ENCODE assay signal across 7 cellular contexts in genomic region chr1:184387871-184388670, GRCh38. TPM values are rescaled to one million over a fixed set of nuclear protein-coding genes. Genes with fewer than 3 reads are reported as not detected.
DNase-seq lines count a peak whose midpoint lies in the region; ATAC-seq and TF ChIP-seq lines count a peak whose summit lies in the region.

No MANE protein-coding gene starts in this region.

- peak; percentile 62 for ATAC-seq in activated T-helper 17 cell treated with anti-CD3 and anti-CD28 coated beads, Interleukin-2, amount 50 U/mL, for 72 hours (replicated peaks)
- no peak for ATAC-seq in GM18519 (IDR thresholded peaks at IDR 0.05; ENCODE audit: low FRiP score, unreplicated experiment)

- peak overlapping the region; percentile 88 for H3K9ac ChIP-seq in ES-I3 (ENCODE audit: low read depth, low read length)

- TF ChIP-seq CTCF in neural crest cell (conservative IDR thresholded peaks at IDR 0.05): no peak

- peaks cover 15% of the 10 kb centered on the region for H3K4me1 Mint-ChIP-seq in activated T-helper 17 cell treated with anti-CD3 and anti-CD28 coated beads, Interleukin-2, amount 50 U/mL, for 72 hours
- peaks cover 55% of the 10 kb centered on the region for H3K4me1 Mint-ChIP-seq in neural crest cell

- peaks cover 5% of the 10 kb centered on the region for H3K4me1 ChIP-seq in ES-I3 (ENCODE audit: insufficient read depth, low read length)

- peaks cover 52% of the 10 kb centered on the region for H3K27me3 Mint-ChIP-seq in activated T-helper 17 cell treated with anti-CD3 and anti-CD28 coated beads, Interleukin-2, amount 50 U/mL, for 72 hours
- peaks cover 4% of the 10 kb centered on the region for H3K27me3 Mint-ChIP-seq in neural crest cell (ENCODE audit: low read depth)

- H3K36me3 Mint-ChIP-seq in activated T-helper 17 cell treated with anti-CD3 and anti-CD28 coated beads, Interleukin-2, amount 50 U/mL, for 72 hours (ENCODE audit: low read depth): no peaks in the 10 kb centered on the region
- H3K36me3 Mint-ChIP-seq in neural crest cell (ENCODE audit: low read depth): no peaks in the 10 kb centered on the region

- DNase-seq in NCI-H1092 (lab: John Stamatoyannopoulos, UW) (peak; percentile 21), foreskin melanocyte (peak; percentile 35), neural crest cell (ENCODE audit: low read depth, low spot score) (peak; percentile 6), T-helper 9 cell (no peak)

- H3K27ac Mint-ChIP-seq in activated T-helper 17 cell treated with anti-CD3 and anti-CD28 coated beads, Interleukin-2, amount 50 U/mL, for 72 hours: peak overlapping the region; percentile 2
- H3K27ac Mint-ChIP-seq in neural crest cell (ENCODE audit: unreplicated experiment): peak overlapping the region; percentile 67

- no peaks in the 10 kb centered on the region for H3K36me3 ChIP-seq in ES-I3 (ENCODE audit: insufficient read depth, low read length)

- no peaks in the 10 kb centered on the region for H3K9me3 ChIP-seq in ES-I3 (ENCODE audit: control insufficient read depth, insufficient read depth, low read length)

- peak overlapping the region; percentile 79 for H3K4me3 Mint-ChIP-seq in activated T-helper 17 cell treated with anti-CD3 and anti-CD28 coated beads, Interleukin-2, amount 50 U/mL, for 72 hours
- peak overlapping the region; percentile 90 for H3K4me3 Mint-ChIP-seq in neural crest cell

- H3K9me3 Mint-ChIP-seq in activated T-helper 17 cell treated with anti-CD3 and anti-CD28 coated beads, Interleukin-2, amount 50 U/mL, for 72 hours: no peaks in the 10 kb centered on the region
- H3K9me3 Mint-ChIP-seq in neural crest cell: no peaks in the 10 kb centered on the region

RNA-seq across cellular contexts. Expression of gene C1orf21, which starts 1.2 kb away (rescaled TPM):
- 1 to 10 TPM in 1 of 2 donors, under 1 TPM in 1; 0.95 to 2.8 TPM for total RNA-seq in activated T-helper 17 cell treated with anti-CD3 and anti-CD28 coated beads, Interleukin-2, amount 50 U/mL, for 72 hours
- total RNA-seq in neural crest cell: 29.8 and 32.5 TPM in 2 replicates
